10 cellular contexts compared by ENCODE assay signal in the genomic region with DNA sequence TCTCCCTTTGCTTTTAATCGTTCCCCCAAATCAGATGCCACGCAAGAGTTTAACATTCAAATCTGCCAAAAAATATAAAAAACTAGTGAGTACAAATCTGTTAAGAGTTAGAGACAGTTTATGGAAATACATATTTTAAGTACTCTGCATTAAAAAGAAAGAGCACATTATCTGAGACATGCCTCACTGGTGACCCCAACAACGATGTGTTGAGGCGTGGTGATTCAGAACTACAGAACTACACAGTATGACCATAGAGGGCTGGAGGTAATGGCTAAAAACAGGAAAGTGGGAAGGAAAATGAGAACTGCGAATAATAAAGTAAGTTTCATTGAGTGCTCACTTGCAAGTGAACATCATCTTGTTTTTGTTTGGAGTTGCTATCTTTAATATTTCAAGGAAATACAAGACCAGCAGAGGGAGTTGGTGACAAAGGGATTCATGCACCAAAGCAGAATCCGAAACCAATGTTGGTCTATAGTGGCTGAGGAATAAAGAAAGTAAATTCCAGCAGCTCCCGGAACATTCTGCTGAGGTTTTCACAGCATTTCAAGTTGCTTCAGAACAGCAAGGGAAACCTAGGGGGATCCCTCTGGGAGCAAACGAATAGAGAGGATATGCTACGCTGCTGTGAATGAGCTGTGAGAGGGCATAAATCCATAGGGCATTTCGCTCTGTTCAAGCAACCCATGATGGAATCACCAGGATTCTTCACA.
DNase-seq lines count a peak whose midpoint lies in the region; ATAC-seq, FAIRE-seq and TF ChIP-seq lines count a peak whose summit lies in the region.
"Had no signal": no experiment of that assay in that cellular context is flagged by ENCODE, and none has a peak within 500 bp of the region (broad histone marks: within the 10 kb centered on the region; RNA-seq: fewer than 3 reads in every experiment).

No MANE protein-coding gene starts in this region.

- H3K27me3 ChIP-seq in HAP-1 (ENCODE audit: low read depth), result no peaks in the 10 kb centered on the region
- no peaks in the 10 kb centered on the region; a peak in 1 of 4 replicates for H3K27me3 ChIP-seq in GM12878 (replicated peaks in 1 of 2; ENCODE audit: control insufficient read depth in 2 of 2, insufficient read depth in 2 of 2, low read length in 1 of 2)
- no peaks in the 10 kb centered on the region for H3K27me3 ChIP-seq in lung (ENCODE audit: control insufficient read depth, insufficient read depth)

- 43% methylated on average over 10 of the region's 10 CpGs for WGBS in GM12878 (ENCODE audit: insufficient coverage, insufficient replicate concordance, low lambda C conversion rate, missing lambda C conversion rate)
- 76 to 81% methylated on average over 10 of the region's 10 CpGs for WGBS in lung, 2 donors

- no peak for FAIRE-seq in GM12878 (lab: Jason Lieb, UNC)

- H3K4me1 ChIP-seq in HAP-1 (no peaks in the 10 kb centered on the region), GM12878 (ENCODE audit: control insufficient read depth, insufficient read depth, low read length) (no peaks in the 10 kb centered on the region; the same call in 1 of the 2 replicates), lung (ENCODE audit: control insufficient read depth in 2 of 2, insufficient read depth in 2 of 2, low read length in 2 of 2) (no peaks in the 10 kb centered on the region)

- no peak overlapping the region for H3K4me3 Mint-ChIP-seq in activated T-cell treated with anti-CD3 and anti-CD28 coated beads, Interleukin-2, amount 50 U/mL, for 4 hours
- H3K4me3 Mint-ChIP-seq: activated naive CD4-positive, alpha-beta T cell treated with anti-CD3 and anti-CD28 coated beads, Interleukin-2, amount 50 U/mL, for 24 hours had no signal

- H3K9ac ChIP-seq in GM12878 (ENCODE audit: control insufficient read depth, insufficient read depth, low read length), result no peak overlapping the region

- no peak for TF ChIP-seq EP300 in GM12878 (IDR thresholded peaks at IDR 0.05; ENCODE audit: borderline replicate concordance in 1 of 2, control insufficient read depth in 1 of 2, low read depth in 2 of 2, low read length in 2 of 2)

- intact Hi-C loops in GM12878 (cut with micrococcal nuclease; ENCODE audit: unreplicated experiment), result loop anchor here (1.0 kb wide), 1 partner anchor 107 kb away; no protein-coding TSS in a partner anchor

- no TSS peak for BruUV-seq in GM12878 (replicated peaks; lab: Mats Ljungman, UMichigan)

- H3K4me2 ChIP-seq in GM12878 (ENCODE audit: control insufficient read depth, insufficient read depth), result no peak overlapping the region

- ATAC-seq in GM12878, result peak; percentile 34; the same call in 1 of the 3 replicates
- ATAC-seq in lung (ENCODE audit: insufficient read depth, low FRiP score), result no peak
- no peak for ATAC-seq in activated T-cell treated with anti-CD3 and anti-CD28 coated beads, Interleukin-2, amount 50 U/mL, for 4 hours
- ATAC-seq in GM19463 (IDR thresholded peaks at IDR 0.05; ENCODE audit: unreplicated experiment), result no peak

- H3K36me3 ChIP-seq in HAP-1 (replicated peaks) (no peaks in the 10 kb centered on the region), GM12878 (ENCODE audit: control insufficient read depth in 2 of 2, insufficient read depth in 2 of 2, low read length in 1 of 2) (no peaks in the 10 kb centered on the region), lung (ENCODE audit: control insufficient read depth in 2 of 2, insufficient read depth in 2 of 2, low read length in 2 of 2) (no peaks in the 10 kb centered on the region)

- TF ChIP-seq POLR2A in GM12878 (IDR thresholded peaks at IDR 0.05; ENCODE audit: low read depth, low read length), result no peak

- no peak overlapping the region for H2AFZ ChIP-seq in GM12878 (ENCODE audit: control insufficient read depth, low read depth, low read length)

- DNase-seq in HAP-1 (ENCODE audit: low spot score in 2 of 2), result peak; percentile 10 to 14
- no peak for DNase-seq in GM12878 (ENCODE audit: low read depth, low spot score)
- DNase-seq in lung (ENCODE audit: low spot score), result no peak
- DNase-seq in NCI-H128 (lab: John Stamatoyannopoulos, UW; ENCODE audit: unreplicated experiment), result no peak
- no peak for DNase-seq in activated T-cell treated with anti-CD3 and anti-CD28 coated beads, Interleukin-2, amount 50 U/mL, for 4 hours
- DNase-seq in stimulated activated CD8-positive, alpha-beta memory T cell treated with anti-CD3 and anti-CD28 coated beads, Interleukin-4, amount 100 ng/mL, for 48 hours, result no peak
- DNase-seq: MV-4-11 had no signal

- TF ChIP-seq CTCF in 22Rv1 (IDR thresholded peaks at IDR 0.05) (peak; percentile 77), GM12878 (IDR thresholded peaks at IDR 0.05 in 2 of 3, conservative IDR thresholded peaks at IDR 0.05 in 1 of 3; ENCODE audit: control insufficient read depth in 2 of 3, extremely low read depth in 1 of 3, insufficient read depth in 1 of 3, low read depth in 3 of 3, low read length in 3 of 3) (peak; percentile 12 to 44 (median 17); a peak in 3 of 6 replicates), lung (IDR thresholded peaks at IDR 0.05; ENCODE audit: control extremely low read depth, extremely low read depth) (peak; percentile 10)

- H3K4me1 Mint-ChIP-seq in activated T-cell treated with anti-CD3 and anti-CD28 coated beads, Interleukin-2, amount 50 U/mL, for 4 hours (ENCODE audit: low read depth), result no peaks in the 10 kb centered on the region
- H3K4me1 Mint-ChIP-seq: activated naive CD4-positive, alpha-beta T cell treated with anti-CD3 and anti-CD28 coated beads, Interleukin-2, amount 50 U/mL, for 24 hours had no signal

- H3K9me3 ChIP-seq in HAP-1 (no peaks in the 10 kb centered on the region), GM12878 (replicated peaks; ENCODE audit: control insufficient read depth, insufficient read depth, low read length) (no peaks in the 10 kb centered on the region), lung (ENCODE audit: control insufficient read depth in 2 of 2, insufficient read depth in 1 of 2, low read length in 1 of 2) (no peaks in the 10 kb centered on the region)

- peaks cover 2% of the 10 kb centered on the region for H3K27me3 Mint-ChIP-seq in activated T-cell treated with anti-CD3 and anti-CD28 coated beads, Interleukin-2, amount 50 U/mL, for 4 hours (ENCODE audit: low read depth)

- POLR2A ChIA-PET in GM12878 (lab: Charles Lee), result no interaction called here

- H4K20me1 ChIP-seq in GM12878 (ENCODE audit: control insufficient read depth, insufficient read depth), result no peaks in the 10 kb centered on the region

- in situ Hi-C loops in HAP-1 (cut with MboI; ENCODE audit: low sequenced_read_pairs), result no loop called here
- in situ Hi-C loops in GM12878 (cut with MboI), result no loop called here

- SMC1A ChIA-PET in GM12878 (lab: Charles Lee; ENCODE audit: uncharacterized antibody, unreplicated experiment), result no interaction called here

- peaks cover 6% of the 10 kb centered on the region for H3K9me3 Mint-ChIP-seq in activated T-cell treated with anti-CD3 and anti-CD28 coated beads, Interleukin-2, amount 50 U/mL, for 4 hours

- H3K4me3 ChIP-seq in HAP-1 (no peak overlapping the region), GM12878 (no peak overlapping the region), lung (no peak overlapping the region)

- RAD21 ChIA-PET in GM12878 (lab: Charles Lee; ENCODE audit: unreplicated experiment), result interaction anchor here (1.1 kb wide), 2 partner anchors 107 to 151 kb away, joined by 3 to 7 read pairs; a partner anchor contains a TSS

- H3K36me3 Mint-ChIP-seq in activated T-cell treated with anti-CD3 and anti-CD28 coated beads, Interleukin-2, amount 50 U/mL, for 4 hours (ENCODE audit: insufficient read depth), result no peaks in the 10 kb centered on the region
- H3K36me3 Mint-ChIP-seq: activated naive CD4-positive, alpha-beta T cell treated with anti-CD3 and anti-CD28 coated beads, Interleukin-2, amount 50 U/mL, for 24 hours had no signal

- no peaks in the 10 kb centered on the region for H3K79me2 ChIP-seq in GM12878 (ENCODE audit: control insufficient read depth, insufficient read depth, low read length)

- H3K27ac ChIP-seq in 22Rv1, result no peak overlapping the region
- H3K27ac ChIP-seq in GM12878 (ENCODE audit: control insufficient read depth, insufficient read depth), result no peak overlapping the region
- H3K27ac ChIP-seq in lung (ENCODE audit: low read depth in 1 of 2, low read length in 1 of 2), result no peak overlapping the region

- peak; percentile 39 for TF ChIP-seq RAD21 in GM12878 (IDR thresholded peaks at IDR 0.05; ENCODE audit: insufficient read depth, low read depth, low read length)

- CTCF ChIA-PET in GM12878 (lab: Yijun Ruan, JAX), result interaction anchor here (0.6 to 1.1 kb wide), 5 partner anchors 29 to 153 kb away, joined by 3 to 5 read pairs (median 3); no protein-coding TSS in a partner anchor

TF ChIP-seq in GM12878, 131 proteins besides CTCF, POLR2A, EP300 and RAD21:
- peak; percentile 39; the same call in 1 of the 2 replicates for TF ChIP-seq SMC3 (IDR thresholded peaks at IDR 0.05; ENCODE audit: borderline replicate concordance, low read length)
- TF ChIP-seq SPI1 (IDR thresholded peaks at IDR 0.05; ENCODE audit: borderline replicate concordance, insufficient read depth, low read depth, low read length), result no peak

Comparison
In these comparisons a context has a peak if more than half of its experiments do, and no peak if none do; other contexts are left out.
1. CTCF ChIP-seq: peak in every context shown above with its lines; median percentile 77 in 22Rv1; 17 in GM12878; 10 in lung.
2. DNase-seq: peak in HAP-1 (2 of 2); none in GM12878 (single experiment), lung (single experiment), NCI-H128 (single experiment), activated T-cell treated with anti-CD3 and anti-CD28 coated beads, Interleukin-2, amount 50 U/mL, for 4 hours (single experiment) and stimulated activated CD8-positive, alpha-beta memory T cell treated with anti-CD3 and anti-CD28 coated beads, Interleukin-4, amount 100 ng/mL, for 48 hours (single experiment).